In genomic region chr17:34723875-34724274, GRCh38 we compare ENCODE assay signal across 26 cellular contexts.
"Had no signal": no experiment of that assay in that cellular context is flagged by ENCODE, and none has a peak within 500 bp of the region (broad histone marks: within the 10 kb centered on the region; RNA-seq: fewer than 3 reads in every experiment).

No MANE protein-coding gene starts in this region.

- H3K9me3 ChIP-seq: breast epithelium, esophagus squamous epithelium, gastrocnemius medialis, heart left ventricle, left lung, spleen, upper lobe of right lung had no signal

- H3K27me3 ChIP-seq: breast epithelium had no signal

- H3K9ac ChIP-seq: neural progenitor cell had no signal

- H3K4me3 ChIP-seq: breast epithelium, coronary artery, esophagus squamous epithelium, gastrocnemius medialis, heart left ventricle, left lung, lung, neural progenitor cell, spleen, upper lobe of right lung had no signal

- H3K9me3 Mint-ChIP-seq: activated naive CD8-positive, alpha-beta T cell treated with anti-CD3 and anti-CD28 coated beads for 36 hours; activated T-cell treated with anti-CD3 and anti-CD28 coated beads, Interleukin-2, amount 50 U/mL, for 4 hours; activated T-helper 2 cell treated with anti-CD3 and anti-CD28 coated beads, Interferon-gamma antibody, Interleukin-2, Interleukin-4, amounts not matched to agents 10 μg/mL and 5 μg/mL and 100 μg/mL, durations not matched to agents 14 hours and 24 hours and 36 hours; neural progenitor cell; WTC11 had no signal

- H3K27ac ChIP-seq: breast epithelium, coronary artery, esophagus squamous epithelium, gastrocnemius medialis, heart left ventricle, left lung, neural progenitor cell, spleen, upper lobe of right lung had no signal

- H3K36me3 ChIP-seq: breast epithelium, esophagus squamous epithelium, gastrocnemius medialis, heart left ventricle, left lung, neural progenitor cell, spleen, upper lobe of right lung had no signal

- H3K4me3 Mint-ChIP-seq: activated CD4-positive, alpha-beta T cell treated with anti-CD3 and anti-CD28 coated beads for 36 hours; activated naive CD8-positive, alpha-beta T cell treated with anti-CD3 and anti-CD28 coated beads for 36 hours; activated T-cell treated with anti-CD3 and anti-CD28 coated beads, Interleukin-2, amount 50 U/mL, for 4 hours; naive thymus-derived CD4-positive, alpha-beta T cell; neural progenitor cell; WTC11 had no signal

- H2AFZ ChIP-seq: neural progenitor cell had no signal

- H3K4me2 ChIP-seq: neural progenitor cell had no signal

- H3K27ac Mint-ChIP-seq: activated CD4-positive, alpha-beta T cell treated with anti-CD3 and anti-CD28 coated beads for 36 hours; activated naive CD8-positive, alpha-beta T cell treated with anti-CD3 and anti-CD28 coated beads for 36 hours; activated T-helper 2 cell treated with anti-CD3 and anti-CD28 coated beads, Interferon-gamma antibody, Interleukin-2, Interleukin-4, amounts not matched to agents 10 μg/mL and 5 μg/mL and 100 μg/mL, durations not matched to agents 14 hours and 24 hours and 36 hours; naive thymus-derived CD4-positive, alpha-beta T cell; neural progenitor cell; progenitor cell of endocrine pancreas; WTC11 had no signal

- H3K4me1 Mint-ChIP-seq: activated CD4-positive, alpha-beta T cell treated with anti-CD3 and anti-CD28 coated beads for 36 hours; activated naive CD8-positive, alpha-beta T cell treated with anti-CD3 and anti-CD28 coated beads for 36 hours; naive thymus-derived CD4-positive, alpha-beta T cell; neural progenitor cell; WTC11 had no signal

- DNase-seq: activated CD4-positive, alpha-beta T cell treated with anti-CD3 and anti-CD28 coated beads for 36 hours; activated CD4-positive, alpha-beta T cell treated with anti-CD3 and anti-CD28 coated beads, Interleukin-2, amount 50 U/mL, for 4 hours; activated CD8-positive, alpha-beta memory T cell treated with anti-CD3 and anti-CD28 coated beads for 24 hours; activated CD8-positive, alpha-beta memory T cell treated with anti-CD3 and anti-CD28 coated beads, Interleukin-2, amount 50 U/mL, for 4 hours; activated naive CD4-positive, alpha-beta T cell treated with Interleukin-2 at 50 U/mL for 16 hours; activated naive CD8-positive, alpha-beta T cell treated with anti-CD3 and anti-CD28 coated beads for 36 hours; activated T-cell treated with anti-CD3 and anti-CD28 coated beads, Interleukin-2, amount 50 U/mL, for 4 hours; amniotic stem cell; esophagus squamous epithelium; gastrocnemius medialis; heart left ventricle; kidney; left lung; naive thymus-derived CD4-positive, alpha-beta T cell; spleen; stimulated activated CD4-positive, alpha-beta T cell treated with anti-CD3 and anti-CD28 coated beads, Interleukin-4, amount 100 ng/mL, for 1 hour; stimulated activated naive CD8-positive, alpha-beta T cell treated with anti-CD3 and anti-CD28 coated beads, Interleukin-15, Interleukin-2, amounts not matched to agents 100 U/mL and 50 U/mL, for 24 hours; T-helper 9 cell; upper lobe of right lung had no signal

- H3K36me3 Mint-ChIP-seq: activated naive CD8-positive, alpha-beta T cell treated with anti-CD3 and anti-CD28 coated beads for 36 hours; naive thymus-derived CD4-positive, alpha-beta T cell; neural progenitor cell; WTC11 had no signal

- H3K4me1 ChIP-seq: breast epithelium, esophagus squamous epithelium, gastrocnemius medialis, heart left ventricle, left lung, neural progenitor cell, spleen, upper lobe of right lung had no signal

- ATAC-seq: activated CD4-positive, alpha-beta T cell treated with anti-CD3 and anti-CD28 coated beads for 36 hours; activated T-cell treated with anti-CD3 and anti-CD28 coated beads, Interleukin-2, amount 50 U/mL, for 4 hours; gastrocnemius medialis; heart left ventricle; left lung; naive thymus-derived CD4-positive, alpha-beta T cell; stimulated activated naive CD8-positive, alpha-beta T cell treated with anti-CD3 and anti-CD28 coated beads, Interleukin-15, Interleukin-2, amounts not matched to agents 100 U/mL and 50 U/mL, for 24 hours; upper lobe of right lung; WTC11 had no signal
